In genomic region chrX:116972362-116972761, GRCh38 we compare ENCODE assay signal across 1 cellular context.
TF ChIP-seq lines count a peak whose summit lies in the region.

No MANE protein-coding gene starts in this region.

TF ChIP-seq in GM12878, 131 proteins besides CTCF, POLR2A, EP300 and RAD21 (continued from another document):
- TF ChIP-seq E4F1 (IDR thresholded peaks at IDR 0.05; ENCODE audit: borderline replicate concordance, partially characterized antibody) = no peak
- TF ChIP-seq STAT3 (IDR thresholded peaks at IDR 0.05; ENCODE audit: low read depth, low read length) = no peak
